Comparison of ENCODE assay signal across 23 cellular contexts in the genomic region with DNA sequence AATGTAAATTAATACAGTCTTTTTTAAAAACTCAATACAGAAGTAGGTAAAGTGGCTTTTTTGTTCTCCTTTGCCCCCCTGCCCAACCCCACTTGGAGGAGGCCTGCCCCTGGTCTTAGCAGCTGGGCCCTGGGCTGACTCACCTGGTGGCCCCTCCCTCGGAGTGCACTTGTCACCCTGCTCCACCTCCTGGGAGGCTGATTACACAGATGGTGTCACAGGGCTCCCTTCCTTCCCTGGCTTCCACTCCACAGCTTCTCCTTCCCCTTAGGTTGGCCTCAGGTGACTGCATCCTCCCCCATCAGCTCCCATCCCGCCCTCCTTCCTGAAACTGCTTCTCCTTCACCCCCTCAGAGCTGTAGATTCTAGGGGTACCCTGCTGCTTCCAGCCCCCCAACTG. TPM values are rescaled to one million over a fixed set of nuclear protein-coding genes. Genes with fewer than 3 reads are reported as not detected.
DNase-seq lines count a peak whose midpoint lies in the region; ATAC-seq, FAIRE-seq and TF ChIP-seq lines count a peak whose summit lies in the region.
"Had no signal": no experiment of that assay in that cellular context is flagged by ENCODE, and none has a peak within 500 bp of the region (broad histone marks: within the 10 kb centered on the region; RNA-seq: fewer than 3 reads in every experiment).

No MANE protein-coding gene starts in this region.

- H3K36me3 Mint-ChIP-seq in T-helper 17 cell (ENCODE audit: low read depth), result peaks cover 2% of the 10 kb centered on the region

- WGBS in body of pancreas, 2 donors, result 63 to 65% methylated on average over 2 of the region's 2 CpGs
- 14 to 58% (median 27%) methylated on average over 2 of the region's 2 CpGs for WGBS in small intestine, 3 donors

- H3K9me3 ChIP-seq in body of pancreas (no peaks in the 10 kb centered on the region), small intestine (ENCODE audit: control insufficient read depth, low read depth) (no peaks in the 10 kb centered on the region), T-helper 17 cell (ENCODE audit: control insufficient read depth, low read length, poor library complexity, severe bottlenecking) (no peaks in the 10 kb centered on the region)
- H3K9me3 ChIP-seq: BLaER1 had no signal

- H3K4me1 ChIP-seq in body of pancreas (peaks cover 12% of the 10 kb centered on the region), small intestine (ENCODE audit: control insufficient read depth in 2 of 2, insufficient read depth in 1 of 2, low read depth in 1 of 2, low read length in 1 of 2) (peaks cover 0 to 2% of the 10 kb centered on the region in 2 donors)
- H3K4me1 ChIP-seq: BLaER1, esophagus muscularis mucosa had no signal

- no peaks in the 10 kb centered on the region for H3K27me3 ChIP-seq in body of pancreas
- H3K27me3 ChIP-seq in small intestine (ENCODE audit: control insufficient read depth in 2 of 2, insufficient read depth in 2 of 2, low read length in 2 of 2), result no peaks in the 10 kb centered on the region
- H3K27me3 ChIP-seq: BLaER1, esophagus muscularis mucosa, right atrium auricular region, tibial nerve had no signal

- no peak for TF ChIP-seq CTCF in body of pancreas (IDR thresholded peaks at IDR 0.05)

- no peak for TF ChIP-seq POLR2A in body of pancreas (IDR thresholded peaks at IDR 0.05)

- H3K4me3 Mint-ChIP-seq in T-helper 17 cell, result no peak overlapping the region
- H3K4me3 Mint-ChIP-seq: central memory CD8-positive, alpha-beta T cell had no signal

- intact Hi-C loops in body of pancreas (cut with DNase I), result no loop called here

- DNase-seq in NCI-H2107 (lab: John Stamatoyannopoulos, UW), result peak; percentile 46
- DNase-seq in NCI-H2107 treated with DMSO at 0.1 percent for 48 hours (lab: John Stamatoyannopoulos, UW; ENCODE audit: unreplicated experiment), result no peak
- DNase-seq in NCI-H510A treated with DMSO at 0.1 percent for 48 hours (lab: John Stamatoyannopoulos, UW), result peak; percentile 84
- DNase-seq in body of pancreas, result peak in 3 of 4 donors; percentile 26 to 54 (median 46)
- DNase-seq in small intestine, result peak; percentile 77
- DNase-seq in T-helper 17 cell, result no peak
- no peak for DNase-seq in activated CD4-positive, CD25-positive, alpha-beta regulatory T cell treated with anti-CD3 and anti-CD28 coated beads, Interleukin-2, amount 50 U/mL, for 72 hours
- no peak for DNase-seq in NK-92 (lab: John Stamatoyannopoulos, UW; ENCODE audit: unreplicated experiment)
- DNase-seq: activated CD4-positive, alpha-beta T cell treated with anti-CD3 and anti-CD28 coated beads for 4 hours; activated effector memory CD4-positive, alpha-beta T cell treated with Interleukin-2 at 50 U/mL for 16 hours; DMS79; left ventricle myocardium superior; occipital lobe; stimulated activated naive CD4-positive, alpha-beta T cell; T-helper 9 cell had no signal

- H3K4me3 ChIP-seq in body of pancreas (no peak overlapping the region), small intestine (ENCODE audit: low read depth in 1 of 2, low read length in 2 of 2) (no peak overlapping the region)
- H3K4me3 ChIP-seq: BLaER1, esophagus muscularis mucosa, right atrium auricular region, tibial nerve had no signal

- H3K27me3 Mint-ChIP-seq in T-helper 17 cell, result peaks cover 49% of the 10 kb centered on the region

- no peak for FAIRE-seq in small intestine (lab: Jason Lieb, UNC)
- FAIRE-seq: A204.1 had no signal

- H3K27ac ChIP-seq in body of pancreas (no peak overlapping the region), small intestine (ENCODE audit: low read depth in 1 of 2, low read length in 1 of 2) (no peak overlapping the region)
- H3K27ac ChIP-seq: BLaER1, esophagus muscularis mucosa, right atrium auricular region, tibial nerve had no signal

- no peak overlapping the region for H3K27ac Mint-ChIP-seq in T-helper 17 cell

- H3K4me1 Mint-ChIP-seq in T-helper 17 cell, result no peaks in the 10 kb centered on the region
- H3K4me1 Mint-ChIP-seq: central memory CD8-positive, alpha-beta T cell had no signal

- ATAC-seq in body of pancreas, result no peak
- no peak for ATAC-seq in T-helper 17 cell
- ATAC-seq: left ventricle myocardium superior had no signal

- H3K36me3 ChIP-seq in body of pancreas (replicated peaks in 1 of 2; ENCODE audit: insufficient read depth in 1 of 2, low read depth in 2 of 2) (no peaks in the 10 kb centered on the region), small intestine (ENCODE audit: control insufficient read depth in 2 of 2, insufficient read depth in 2 of 2, low read length in 2 of 2) (no peaks in the 10 kb centered on the region)
- H3K36me3 ChIP-seq: BLaER1, esophagus muscularis mucosa, right atrium auricular region, tibial nerve had no signal

RNA-seq across cellular contexts. Expression of gene CAPN9, which starts 11.7 kb away (rescaled TPM):
- total RNA-seq in body of pancreas (under 1 TPM in 1 of 2 donors, not detected in 1; 0.26 TPM), T-helper 17 cell (not detected)
- polyA plus RNA-seq in small intestine, result 10 to 100 TPM in 1 of 3 donors, 1 to 10 TPM in 2; 2.6 to 31.1 (median 7.3) TPM
- total RNA-seq: esophagus muscularis mucosa, M059J, right atrium auricular region, SK-MEL-5 had no signal

RNA-seq across cellular contexts. Expression of gene AGT, which starts 21.5 kb away (rescaled TPM):
- total RNA-seq in body of pancreas, result 10 to 100 TPM in 1 of 2 donors, 1 to 10 TPM in 1; 5.6 to 11.2 TPM
- 1 to 10 TPM in 2 of 3 donors, under 1 TPM in 1; 0.81 to 3.8 (median 1.6) TPM for polyA plus RNA-seq in small intestine
- total RNA-seq in T-helper 17 cell, result not detected
- total RNA-seq: M059J, SK-MEL-5 had no signal

Comparison
In these comparisons a context has a peak if more than half of its experiments do, and no peak if none do; other contexts are left out.
1. DNase-seq: peak in NCI-H2107 (single experiment), NCI-H510A treated with DMSO at 0.1 percent for 48 hours (single experiment), body of pancreas (3 of 4) and small intestine (single experiment); none in NCI-H2107 treated with DMSO at 0.1 percent for 48 hours (single experiment), T-helper 17 cell (0 of 3), activated CD4-positive, CD25-positive, alpha-beta regulatory T cell treated with anti-CD3 and anti-CD28 coated beads, Interleukin-2, amount 50 U/mL, for 72 hours (single experiment) and NK-92 (single experiment).
2. RNA of gene AGT, which starts 21.5 kb away (total RNA-seq): 5.6 to 11.2 TPM in body of pancreas; not detected in T-helper 17 cell; every median in the first group is over 4 times any median in the second.